Comparison of ENCODE assay signal across 8 cellular contexts in the genomic region with DNA sequence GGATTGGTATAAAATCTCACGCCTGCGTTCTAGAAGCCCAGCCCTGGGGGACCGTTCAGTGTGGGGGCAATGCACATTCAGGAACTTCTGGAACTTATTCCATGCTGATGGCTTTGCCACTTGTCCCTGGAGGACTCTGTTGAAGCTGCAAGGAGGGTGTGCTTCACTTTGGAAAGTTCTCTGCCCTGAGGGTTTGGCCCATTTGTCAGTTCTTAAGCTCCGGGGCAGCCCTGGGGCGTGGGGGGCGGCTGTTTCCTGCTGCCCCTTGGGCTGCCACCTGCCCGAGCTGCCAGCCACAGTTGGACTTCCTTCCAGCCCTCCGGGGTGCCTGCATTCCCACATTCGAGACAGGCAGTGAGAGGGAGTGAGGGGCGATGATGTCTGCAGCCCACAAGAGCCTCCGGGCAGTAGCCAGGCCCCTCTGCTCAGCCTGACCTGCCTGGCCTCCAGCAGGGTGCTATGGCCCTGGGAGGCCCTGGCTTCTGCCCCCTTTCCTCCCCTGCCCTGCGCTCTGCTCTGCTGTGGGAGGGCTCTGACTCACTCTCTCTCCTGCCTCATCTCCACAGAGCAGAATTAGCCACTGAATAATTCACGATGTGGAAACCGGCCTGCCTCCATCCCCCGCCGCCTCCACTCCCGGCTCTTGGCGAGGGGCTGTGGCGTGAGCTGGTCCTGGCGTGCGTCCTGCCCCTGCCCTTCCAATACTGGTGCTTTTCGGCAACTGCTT. TPM values are rescaled to one million over a fixed set of nuclear protein-coding genes. Genes with fewer than 3 reads are reported as not detected.
DNase-seq lines count a peak whose midpoint lies in the region; FAIRE-seq and TF ChIP-seq lines count a peak whose summit lies in the region.

No MANE protein-coding gene starts in this region.

- peak overlapping the region; percentile 89 to 96 (median 94) for H3K27ac Mint-ChIP-seq in nephron

- peak overlapping the region; percentile 77 to 85 (median 82) for H3K27ac ChIP-seq in esophagus muscularis mucosa (replicated peaks in 1 of 4)
- H3K27ac ChIP-seq in tibial artery: peak overlapping the region; percentile 83 to 86

- peaks cover 31% of the 10 kb centered on the region for H3K4me1 Mint-ChIP-seq in nephron

- no peaks in the 10 kb centered on the region for H3K27me3 ChIP-seq in esophagus muscularis mucosa
- H3K27me3 ChIP-seq in tibial artery: no peaks in the 10 kb centered on the region

- DNase-seq in Ammon's horn (ENCODE audit: low spot score) (peak; percentile 75), HTR-8/SVneo (ENCODE audit: insufficient read length, low spot score) (peak; percentile 90), esophagus muscularis mucosa (ENCODE audit: extremely low spot score) (no peak), tibial artery (peak; percentile 62 to 91), NK-92 (lab: John Stamatoyannopoulos, UW; ENCODE audit: unreplicated experiment) (no peak), SHP77 treated with DMSO at 0.1 percent for 48 hours (lab: John Stamatoyannopoulos, UW) (no peak)
- peak; percentile 19 to 38 (median 25) for DNase-seq in activated CD8-positive, alpha-beta memory T cell treated with anti-CD3 and anti-CD28 coated beads for 48 hours (ENCODE audit: low read depth in 2 of 3, low spot score in 2 of 3)

- no peaks in the 10 kb centered on the region for H3K9me3 Mint-ChIP-seq in nephron

- TF ChIP-seq CTCF in esophagus muscularis mucosa (IDR thresholded peaks at IDR 0.05) (no peak), nephron (IDR thresholded peaks at IDR 0.05; ENCODE audit: unreplicated experiment in 3 of 3) (no peak), tibial artery (IDR thresholded peaks at IDR 0.05) (no peak)

- H3K4me1 ChIP-seq in esophagus muscularis mucosa (peaks cover 60 to 85% (median 79%) of the 10 kb centered on the region in 4 donors), tibial artery (peaks cover 7 to 70% (median 53%) of the 10 kb centered on the region in 4 donors)

- H3K36me3 Mint-ChIP-seq in nephron (ENCODE audit: low read depth): peaks cover 5% of the 10 kb centered on the region

- FAIRE-seq in HTR-8/SVneo (lab: Jason Lieb, UNC): peak; percentile 99

- peak overlapping the region; percentile 82 to 96 (median 88) for H3K4me3 ChIP-seq in esophagus muscularis mucosa
- peak overlapping the region; percentile 79 to 86 for H3K4me3 ChIP-seq in tibial artery

- H3K36me3 ChIP-seq in esophagus muscularis mucosa (no peaks in the 10 kb centered on the region), tibial artery (no peaks in the 10 kb centered on the region)

- no peaks in the 10 kb centered on the region for H3K9me3 ChIP-seq in esophagus muscularis mucosa
- H3K9me3 ChIP-seq in tibial artery: no peaks in the 10 kb centered on the region

- H3K27me3 Mint-ChIP-seq in nephron (ENCODE audit: low read depth): no peaks in the 10 kb centered on the region

- TF ChIP-seq EP300 in esophagus muscularis mucosa (IDR thresholded peaks at IDR 0.05): no peak

- intact Hi-C loops in esophagus muscularis mucosa (cut with DNase I): no loop called here
- intact Hi-C loops in tibial artery (cut with DNase I; ENCODE audit: low total_unique reads): no loop called here

- H3K4me3 Mint-ChIP-seq in nephron: peak overlapping the region; percentile 96 to 97 (median 97)

- 18% methylated on average over 15 of the region's 22 CpGs for whole genome bisulfite sequencing in esophagus muscularis mucosa

- no peak for TF ChIP-seq POLR2A in esophagus muscularis mucosa (IDR thresholded peaks at IDR 0.05; ENCODE audit: low read depth)

RNA-seq across cellular contexts. Expression of a gene that starts 1.9 kb away (rescaled TPM):
- 10 to 100 TPM; 17.4 to 25.7 (median 20.2) TPM for total RNA-seq in esophagus muscularis mucosa

RNA-seq across cellular contexts. Expression of a gene that starts 54.3 kb away (rescaled TPM):
- 1 to 10 TPM in 1 of 4 donors, under 1 TPM in 3; under 0.01 to 1.2 (median 0.53) TPM for total RNA-seq in esophagus muscularis mucosa

Comparison
In these comparisons a context has a peak if more than half of its experiments do, and no peak if none do; other contexts are left out.
1. DNase-seq: peak in Ammon's horn (single experiment), HTR-8/SVneo (single experiment), activated CD8-positive, alpha-beta memory T cell treated with anti-CD3 and anti-CD28 coated beads for 48 hours (3 of 3) and tibial artery (2 of 2); none in esophagus muscularis mucosa (single experiment), NK-92 (single experiment) and SHP77 treated with DMSO at 0.1 percent for 48 hours (single experiment).